Comparison of ENCODE assay signal across 24 cellular contexts in genomic region chr14:102213470-102213869, GRCh38.
"Had no signal": no experiment of that assay in that cellular context is flagged by ENCODE, and none has a peak within 500 bp of the region (broad histone marks: within the 10 kb centered on the region; RNA-seq: fewer than 3 reads in every experiment).

No MANE protein-coding gene starts in this region.

- DNase-seq: activated CD4-positive, alpha-beta T cell treated with anti-CD3 and anti-CD28 coated beads, Interleukin-2, amount 10 ng/mL, durations not matched to agents 7 days and 5 days; activated CD4-positive, CD25-positive, alpha-beta regulatory T cell treated with anti-CD3 and anti-CD28 coated beads, Interleukin-2, amount 50 U/mL, for 72 hours; activated CD8-positive, alpha-beta T cell treated with anti-CD3 and anti-CD28 coated beads for 36 hours; brain microvascular endothelial cell; caudate nucleus; effector memory CD8-positive, alpha-beta T cell; foreskin melanocyte; glutamatergic neuron; hippocampal formation; kidney glomerular epithelial cell; left ventricle myocardium inferior; mammary epithelial cell; midbrain; stimulated activated CD4-positive, alpha-beta T cell treated with anti-CD3 and anti-CD28 coated beads, Interleukin-12 subunit alpha, Interleukin-12 subunit beta, amount 100 ng/mL, for 4 hours; stimulated activated CD4-positive, alpha-beta T cell treated with anti-CD3 and anti-CD28 coated beads, Interleukin-1b, Interleukin-23, amount 100 ng/mL, for 48 hours; T-cell; WERI-Rb-1 had no signal

- H3K4me1 ChIP-seq: pancreas had no signal

- H3K9me3 ChIP-seq: left ventricle myocardium inferior, pancreas had no signal

- H3K27ac ChIP-seq: brain microvascular endothelial cell, left ventricle myocardium inferior, pancreas, WERI-Rb-1 had no signal

- H3K4me3 ChIP-seq: left ventricle myocardium inferior, pancreas had no signal

- H3K27me3 ChIP-seq: brain microvascular endothelial cell, pancreas had no signal

- ATAC-seq: activated CD8-positive, alpha-beta T cell treated with anti-CD3 and anti-CD28 coated beads for 36 hours; activated naive CD4-positive, alpha-beta T cell treated with anti-CD3 and anti-CD28 coated beads, Interleukin-2, amount 50 U/mL, for 72 hours; activated T-helper 17 cell treated with anti-CD3 and anti-CD28 coated beads, Interleukin-2, amount 50 U/mL, for 72 hours; effector memory CD8-positive, alpha-beta T cell; esophagus mucosa; natural killer cell treated with Interleukin-12 subunit alpha and Interleukin-12 subunit beta and Interleukin-15 and Interleukin-18, amount 100 ng/mL, for 72 hours; pancreas; right cardiac atrium; stimulated activated effector memory CD8-positive, alpha-beta T cell treated with anti-CD3 and anti-CD28 coated beads, Interleukin-12 subunit alpha, Interleukin-12 subunit beta, amount 100 ng/mL, for 72 hours; T-cell had no signal
